ENCODE assay signal across 18 cellular contexts in genomic region chr3:8327739-8328138, GRCh38.
A peak's percentile ranks its signal among the peaks of the same experiment; 100 is the strongest.
DNase-seq lines count a peak whose midpoint lies in the region; ATAC-seq lines count a peak whose summit lies in the region.
"Had no signal": no experiment of that assay in that cellular context is flagged by ENCODE, and none has a peak within 500 bp of the region (broad histone marks: within the 10 kb centered on the region; RNA-seq: fewer than 3 reads in every experiment).

No MANE protein-coding gene starts in this region.

- peak; percentile 70 for ATAC-seq in stimulated activated naive CD8-positive, alpha-beta T cell treated with anti-CD3 and anti-CD28 coated beads, Interleukin-15, Interleukin-2, amounts not matched to agents 100 U/mL and 50 U/mL, for 24 hours
- no peak for ATAC-seq in stimulated activated naive CD8-positive, alpha-beta T cell treated with anti-CD3 and anti-CD28 coated beads, Interleukin-15, amount 100 ng/mL, for 72 hours

- no peaks in the 10 kb centered on the region for H3K27me3 Mint-ChIP-seq in stimulated activated naive CD8-positive, alpha-beta T cell treated with anti-CD3 and anti-CD28 coated beads, Interleukin-15, amount 100 ng/mL, for 72 hours

- no peak overlapping the region for H3K4me3 Mint-ChIP-seq in stimulated activated naive CD8-positive, alpha-beta T cell treated with anti-CD3 and anti-CD28 coated beads, Interleukin-15, amount 100 ng/mL, for 72 hours
- H3K4me3 Mint-ChIP-seq: CD14-positive monocyte; T-helper 2 cell treated with Interferon-gamma antibody and Interleukin-4, amounts not matched to agents 5 μg/mL and 100 μg/mL, for 36 hours had no signal

- no peak overlapping the region for H3K27ac Mint-ChIP-seq in stimulated activated naive CD8-positive, alpha-beta T cell treated with anti-CD3 and anti-CD28 coated beads, Interleukin-15, amount 100 ng/mL, for 72 hours
- H3K27ac Mint-ChIP-seq: T-helper 2 cell treated with Interferon-gamma antibody and Interleukin-4, amounts not matched to agents 5 μg/mL and 100 μg/mL, for 36 hours had no signal

- no peak for DNase-seq in stimulated activated naive CD8-positive, alpha-beta T cell treated with anti-CD3 and anti-CD28 coated beads, Interleukin-15, Interleukin-2, amounts not matched to agents 100 U/mL and 50 U/mL, for 24 hours
- DNase-seq in stimulated activated naive CD8-positive, alpha-beta T cell treated with anti-CD3 and anti-CD28 coated beads, Interleukin-15, amount 100 ng/mL, for 72 hours, result no peak
- peak; percentile 14 for DNase-seq in NCI-H1417 treated with DMSO at 0.1 percent for 48 hours (lab: John Stamatoyannopoulos, UW)
- DNase-seq in SK-N-DZ (ENCODE audit: low spot score), result peak; percentile 68
- DNase-seq in GM03348 (ENCODE audit: low spot score), result no peak
- DNase-seq in OCI-M2 (lab: John Stamatoyannopoulos, UW; ENCODE audit: unreplicated experiment), result no peak
- no peak for DNase-seq in retina
- DNase-seq: ACHN, GDM1, GM23248, Kasumi-1, MG63, NCI-H1048, NCI-H1694, NCI-H2171, NCI-H82 had no signal

- H3K9me3 Mint-ChIP-seq in stimulated activated naive CD8-positive, alpha-beta T cell treated with anti-CD3 and anti-CD28 coated beads, Interleukin-15, amount 100 ng/mL, for 72 hours, result peaks cover 0 to 8% of the 10 kb centered on the region in 2 donors
- H3K9me3 Mint-ChIP-seq: CD14-positive monocyte; T-helper 2 cell treated with Interferon-gamma antibody and Interleukin-4, amounts not matched to agents 5 μg/mL and 100 μg/mL, for 36 hours had no signal

- peaks cover 12% of the 10 kb centered on the region for H3K4me1 Mint-ChIP-seq in stimulated activated naive CD8-positive, alpha-beta T cell treated with anti-CD3 and anti-CD28 coated beads, Interleukin-15, amount 100 ng/mL, for 72 hours
- H3K4me1 Mint-ChIP-seq: CD14-positive monocyte had no signal

Comparison
In these comparisons a context has a peak if more than half of its experiments do, and no peak if none do; other contexts are left out.
1. DNase-seq: peak in NCI-H1417 treated with DMSO at 0.1 percent for 48 hours (single experiment) and SK-N-DZ (single experiment); none in stimulated activated naive CD8-positive, alpha-beta T cell treated with anti-CD3 and anti-CD28 coated beads, Interleukin-15, Interleukin-2, amounts not matched to agents 100 U/mL and 50 U/mL, for 24 hours (single experiment), stimulated activated naive CD8-positive, alpha-beta T cell treated with anti-CD3 and anti-CD28 coated beads, Interleukin-15, amount 100 ng/mL, for 72 hours (0 of 2), GM03348 (single experiment), OCI-M2 (single experiment) and retina (single experiment).